ENCODE assay signal across 16 cellular contexts in genomic region chr5:53994148-53994547, GRCh38.
DNase-seq lines count a peak whose midpoint lies in the region; FAIRE-seq and TF ChIP-seq lines count a peak whose summit lies in the region.
"Had no signal": no experiment of that assay in that cellular context is flagged by ENCODE, and none has a peak within 500 bp of the region (broad histone marks: within the 10 kb centered on the region; RNA-seq: fewer than 3 reads in every experiment).

No MANE protein-coding gene starts in this region.

- intact Hi-C loops in prostate gland (cut with DNase I), result no loop called here

- TF ChIP-seq POLR2A in GM12891 (IDR thresholded peaks at IDR 0.05; ENCODE audit: low read depth, low read length) (no peak), prostate gland (IDR thresholded peaks at IDR 0.05) (no peak)

- no peak overlapping the region for H3K9ac ChIP-seq in HUES6 (ENCODE audit: low read length)

- H3K4me1 Mint-ChIP-seq in CD8-positive, alpha-beta memory T cell, result no peaks in the 10 kb centered on the region

- no peak overlapping the region for H3K27ac Mint-ChIP-seq in CD8-positive, alpha-beta memory T cell

- peaks cover 6 to 7% (median 6%) of the 10 kb centered on the region in 3 donors for H3K36me3 Mint-ChIP-seq in CD8-positive, alpha-beta memory T cell

- H3K9me3 ChIP-seq in HUES6 (ENCODE audit: control insufficient read depth, insufficient read depth, low read depth, low read length) (no peaks in the 10 kb centered on the region), prostate gland (no peaks in the 10 kb centered on the region)
- no peaks in the 10 kb centered on the region for H3K9me3 ChIP-seq in CD8-positive, alpha-beta memory T cell (ENCODE audit: low read length)
- H3K9me3 ChIP-seq: left ventricle myocardium inferior had no signal

- 86% methylated on average over 2 of the region's 2 CpGs for WGBS in prostate gland

- CTCF ChIA-PET in CD8-positive, alpha-beta memory T cell (lab: Charles Lee), result no interaction called here

- DNase-seq in AML-193 (lab: John Stamatoyannopoulos, UW) (peak; percentile 41 to 61), amniotic stem cell (lab: John Stamatoyannopoulos, UW) (peak; percentile 23), iris pigment epithelial cell (ENCODE audit: low read depth) (peak; percentile 72), middle frontal gyrus (ENCODE audit: extremely low spot score, low spot score) (no peak), GM12891 (ENCODE audit: insufficient read length, low spot score) (no peak), prostate gland (ENCODE audit: low spot score) (no peak)
- DNase-seq in CD8-positive, alpha-beta memory T cell, result no peak
- DNase-seq: activated effector memory CD4-positive, alpha-beta T cell treated with anti-CD3 and anti-CD28 coated beads, Interleukin-2, amount 50 U/mL, for 16 hours; GDM1; left ventricle myocardium inferior; NCI-H1105; NCI-H2227 treated with DMSO at 0.1 percent for 48 hours; RPMI8226 had no signal

- H3K27me3 Mint-ChIP-seq in CD8-positive, alpha-beta memory T cell, result no peaks in the 10 kb centered on the region

- peak overlapping the region; percentile 26; the same call in 1 of the 2 replicates for H3K27ac ChIP-seq in HUES6 (ENCODE audit: low read depth, low read length)
- H3K27ac ChIP-seq in CD8-positive, alpha-beta memory T cell (ENCODE audit: low read depth, low read length), result no peak overlapping the region
- H3K27ac ChIP-seq in prostate gland, result no peak overlapping the region
- H3K27ac ChIP-seq: hepatocyte, left ventricle myocardium inferior had no signal

- H3K27me3 ChIP-seq in HUES6 (ENCODE audit: control insufficient read depth, insufficient read depth, low read length), result no peaks in the 10 kb centered on the region
- H3K27me3 ChIP-seq in CD8-positive, alpha-beta memory T cell (ENCODE audit: insufficient read depth, low read length, poor library complexity, severe bottlenecking), result no peaks in the 10 kb centered on the region
- H3K27me3 ChIP-seq in prostate gland (replicated peaks; ENCODE audit: insufficient read depth), result no peaks in the 10 kb centered on the region
- H3K27me3 ChIP-seq: hepatocyte had no signal

- no peak for TF ChIP-seq CTCF in prostate gland (IDR thresholded peaks at IDR 0.05)

- no peak for FAIRE-seq in GM12891 (lab: Jason Lieb, UNC)

- H3K4me1 ChIP-seq in HUES6 (ENCODE audit: control insufficient read depth, insufficient read depth, low read length), result peaks cover 41% of the 10 kb centered on the region
- H3K4me1 ChIP-seq in CD8-positive, alpha-beta memory T cell (ENCODE audit: insufficient read depth, low read length), result no peaks in the 10 kb centered on the region
- H3K4me1 ChIP-seq in prostate gland (replicated peaks), result no peaks in the 10 kb centered on the region
- H3K4me1 ChIP-seq: left ventricle myocardium inferior had no signal

- no peak overlapping the region for H3K4me3 Mint-ChIP-seq in CD8-positive, alpha-beta memory T cell
- H3K4me3 Mint-ChIP-seq: neural crest cell had no signal

- POLR2A ChIA-PET in CD8-positive, alpha-beta memory T cell (lab: Charles Lee), result no interaction called here

- H3K4me3 ChIP-seq in HUES6 (ENCODE audit: low read depth, low read length) (no peak overlapping the region), prostate gland (no peak overlapping the region)
- H3K4me3 ChIP-seq in CD8-positive, alpha-beta memory T cell (ENCODE audit: low read length), result no peak overlapping the region
- H3K4me3 ChIP-seq: hepatocyte, left ventricle myocardium inferior had no signal

- H3K36me3 ChIP-seq in HUES6 (ENCODE audit: control insufficient read depth, insufficient read depth, low read length) (no peaks in the 10 kb centered on the region), prostate gland (no peaks in the 10 kb centered on the region)
- no peaks in the 10 kb centered on the region for H3K36me3 ChIP-seq in CD8-positive, alpha-beta memory T cell (ENCODE audit: insufficient read depth, low read length)
- H3K36me3 ChIP-seq: left ventricle myocardium inferior had no signal

- H3K9me3 Mint-ChIP-seq in CD8-positive, alpha-beta memory T cell, result peaks cover 0 to 2% (median 0%) of the 10 kb centered on the region in 5 donors
- H3K9me3 Mint-ChIP-seq: neural crest cell had no signal

TF ChIP-seq in GM12891, 5 proteins besides CTCF, POLR2A, EP300 and RAD21:
- TF ChIP-seq POU2F2 (IDR thresholded peaks at IDR 0.05; ENCODE audit: low read depth, low read length) (no peak), POLR2AphosphoS5 (IDR thresholded peaks at IDR 0.05; ENCODE audit: low read depth, low read length) (no peak), PAX5 (IDR thresholded peaks at IDR 0.05; ENCODE audit: insufficient read depth, low read length, severe bottlenecking) (no peak), SPI1 (IDR thresholded peaks at IDR 0.05; ENCODE audit: low read depth, low read length) (no peak), TAF1 (IDR thresholded peaks at IDR 0.05; ENCODE audit: low read depth, low read length) (no peak)

Comparison
In these comparisons a context has a peak if more than half of its experiments do, and no peak if none do; other contexts are left out.
1. DNase-seq: peak in AML-193 (2 of 2), amniotic stem cell (single experiment) and iris pigment epithelial cell (single experiment); none in CD8-positive, alpha-beta memory T cell (0 of 5), middle frontal gyrus (single experiment), GM12891 (single experiment) and prostate gland (single experiment).